In genomic region chr6:149929422-149929821, GRCh38 we compare ENCODE assay signal across 2 cellular contexts.
TF ChIP-seq lines count a peak whose summit lies in the region.

No MANE protein-coding gene starts in this region.

TF ChIP-seq in HEK293T, 16 proteins besides CTCF, POLR2A, EP300 and RAD21:
- no peak for TF ChIP-seq SUZ12 (IDR thresholded peaks at IDR 0.05)
- TF ChIP-seq TARDBP (IDR thresholded peaks at IDR 0.05): no peak
- no peak for TF ChIP-seq CTBP1 (IDR thresholded peaks at IDR 0.05; ENCODE audit: borderline replicate concordance)
- no peak for TF ChIP-seq FOXK2 (IDR thresholded peaks at IDR 0.05)
- no peak for TF ChIP-seq ARNT (IDR thresholded peaks at IDR 0.05)
- TF ChIP-seq FOXM1 (IDR thresholded peaks at IDR 0.05; ENCODE audit: borderline replicate concordance): no peak
- no peak for TF ChIP-seq ELF4 (IDR thresholded peaks at IDR 0.05)
- TF ChIP-seq SP1 (IDR thresholded peaks at IDR 0.05): no peak
- no peak for TF ChIP-seq NFRKB (IDR thresholded peaks at IDR 0.05)
- TF ChIP-seq HDGF (IDR thresholded peaks at IDR 0.05; ENCODE audit: borderline replicate concordance): no peak
- TF ChIP-seq, protein P1, sequence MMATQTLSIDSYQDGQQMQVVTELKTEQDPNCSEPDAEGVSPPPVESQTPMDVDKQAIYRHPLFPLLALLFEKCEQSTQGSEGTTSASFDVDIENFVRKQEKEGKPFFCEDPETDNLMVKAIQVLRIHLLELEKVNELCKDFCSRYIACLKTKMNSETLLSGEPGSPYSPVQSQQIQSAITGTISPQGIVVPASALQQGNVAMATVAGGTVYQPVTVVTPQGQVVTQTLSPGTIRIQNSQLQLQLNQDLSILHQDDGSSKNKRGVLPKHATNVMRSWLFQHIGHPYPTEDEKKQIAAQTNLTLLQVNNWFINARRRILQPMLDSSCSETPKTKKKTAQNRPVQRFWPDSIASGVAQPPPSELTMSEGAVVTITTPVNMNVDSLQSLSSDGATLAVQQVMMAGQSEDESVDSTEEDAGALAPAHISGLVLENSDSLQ (IDR thresholded peaks at IDR 0.05): no peak
- TF ChIP-seq LEF1 (IDR thresholded peaks at IDR 0.05; ENCODE audit: borderline replicate concordance): no peak
- TF ChIP-seq BHLHE40 (IDR thresholded peaks at IDR 0.05; ENCODE audit: borderline replicate concordance): no peak
- TF ChIP-seq FOXA1 (IDR thresholded peaks at IDR 0.05): no peak
- no peak for TF ChIP-seq ZNF384 (IDR thresholded peaks at IDR 0.05)
- no peak for TF ChIP-seq L3MBTL2 (conservative IDR thresholded peaks at IDR 0.05)

TF ChIP-seq in GM12878, 131 proteins besides CTCF, POLR2A, EP300 and RAD21:
- no peak for TF ChIP-seq RUNX3 (IDR thresholded peaks at IDR 0.05; ENCODE audit: low read length)
- TF ChIP-seq TARDBP (IDR thresholded peaks at IDR 0.05; ENCODE audit: borderline replicate concordance): no peak
- TF ChIP-seq KLF5 (IDR thresholded peaks at IDR 0.05; ENCODE audit: partially characterized antibody): no peak
- no peak for TF ChIP-seq NR2C1 (IDR thresholded peaks at IDR 0.05)
- TF ChIP-seq SIX5 (IDR thresholded peaks at IDR 0.05; ENCODE audit: low read depth, low read length, severe bottlenecking): no peak
- no peak for TF ChIP-seq SUPT20H (IDR thresholded peaks at IDR 0.05; ENCODE audit: borderline replicate concordance, control insufficient read depth, low read depth, low read length)
- no peak for TF ChIP-seq SMARCA5 (IDR thresholded peaks at IDR 0.05)
- TF ChIP-seq, protein P2, sequence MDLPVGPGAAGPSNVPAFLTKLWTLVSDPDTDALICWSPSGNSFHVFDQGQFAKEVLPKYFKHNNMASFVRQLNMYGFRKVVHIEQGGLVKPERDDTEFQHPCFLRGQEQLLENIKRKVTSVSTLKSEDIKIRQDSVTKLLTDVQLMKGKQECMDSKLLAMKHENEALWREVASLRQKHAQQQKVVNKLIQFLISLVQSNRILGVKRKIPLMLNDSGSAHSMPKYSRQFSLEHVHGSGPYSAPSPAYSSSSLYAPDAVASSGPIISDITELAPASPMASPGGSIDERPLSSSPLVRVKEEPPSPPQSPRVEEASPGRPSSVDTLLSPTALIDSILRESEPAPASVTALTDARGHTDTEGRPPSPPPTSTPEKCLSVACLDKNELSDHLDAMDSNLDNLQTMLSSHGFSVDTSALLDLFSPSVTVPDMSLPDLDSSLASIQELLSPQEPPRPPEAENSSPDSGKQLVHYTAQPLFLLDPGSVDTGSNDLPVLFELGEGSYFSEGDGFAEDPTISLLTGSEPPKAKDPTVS (IDR thresholded peaks at IDR 0.05; ENCODE audit: low read depth, low read length): no peak
- TF ChIP-seq SMAD5 (IDR thresholded peaks at IDR 0.05; ENCODE audit: low read depth): no peak
- TF ChIP-seq STAT1 (conservative IDR thresholded peaks at IDR 0.05): no peak
- TF ChIP-seq MEF2A (IDR thresholded peaks at IDR 0.05; ENCODE audit: insufficient read depth, low read depth, low read length): no peak
- no peak for TF ChIP-seq BCL11A (IDR thresholded peaks at IDR 0.05; ENCODE audit: low read depth, low read length)
- no peak for TF ChIP-seq CBFB (IDR thresholded peaks at IDR 0.05; ENCODE audit: low read depth)
- TF ChIP-seq MEF2B (IDR thresholded peaks at IDR 0.05; ENCODE audit: partially characterized antibody, poor library complexity, severe bottlenecking): no peak
- TF ChIP-seq HCFC1 (IDR thresholded peaks at IDR 0.05; ENCODE audit: low read length): no peak
- no peak for TF ChIP-seq SUZ12 (IDR thresholded peaks at IDR 0.05; ENCODE audit: unreplicated experiment)
